Comparison of ENCODE assay signal across 10 cellular contexts in the genomic region with DNA sequence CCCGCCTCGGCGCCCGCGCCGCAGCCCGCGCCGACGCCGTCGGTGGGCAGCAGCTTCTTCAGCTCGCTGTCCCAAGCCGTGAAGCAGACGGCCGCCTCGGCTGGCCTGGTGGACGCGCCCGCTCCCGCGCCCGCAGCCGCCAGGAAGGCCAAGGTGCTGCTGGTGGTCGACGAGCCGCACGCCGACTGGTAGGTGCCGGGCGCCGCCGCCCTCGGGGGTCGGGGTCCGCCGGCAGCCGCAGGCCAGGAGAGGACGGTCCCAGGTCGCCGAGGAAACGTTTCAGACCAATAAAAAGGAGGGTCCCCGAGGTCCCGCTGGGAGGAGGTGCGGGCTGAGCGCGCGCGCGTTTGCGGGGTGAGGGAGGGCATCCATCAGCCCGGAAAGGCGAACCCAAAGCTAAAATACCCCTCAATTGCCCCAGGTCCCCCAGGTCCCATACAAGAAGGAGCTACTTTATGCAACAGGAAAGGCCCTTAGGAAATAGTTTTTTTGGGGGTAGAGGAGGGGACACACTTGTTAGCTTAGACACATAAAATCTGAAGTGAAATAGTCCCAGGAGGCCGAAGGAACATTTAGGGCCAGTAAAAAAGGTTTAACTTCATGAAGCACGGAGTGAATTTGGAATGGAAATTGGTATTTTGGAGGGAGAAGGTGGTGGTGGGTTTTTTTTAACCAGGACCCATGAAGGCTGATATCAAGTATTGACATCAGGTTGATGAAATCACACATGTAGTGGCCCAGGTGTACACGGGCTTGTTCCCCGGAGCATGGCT. TPM values are rescaled to one million over a fixed set of nuclear protein-coding genes. Genes with fewer than 3 reads are reported as not detected.
DNase-seq lines count a peak whose midpoint lies in the region; ATAC-seq, FAIRE-seq and TF ChIP-seq lines count a peak whose summit lies in the region.
"Had no signal": no experiment of that assay in that cellular context is flagged by ENCODE, and none has a peak within 500 bp of the region (broad histone marks: within the 10 kb centered on the region; RNA-seq: fewer than 3 reads in every experiment).

No MANE protein-coding gene starts in this region.

- no peak overlapping the region for H2AK5ac ChIP-seq in H1 (ENCODE audit: low read depth, low read length)
- no peak overlapping the region for H2AK5ac ChIP-seq in trophoblast cell (ENCODE audit: low read length)

- peaks cover 5% of the 10 kb centered on the region for H3K23me2 ChIP-seq in H1 (ENCODE audit: low read depth, low read length)

- H2AFZ ChIP-seq in H1 (ENCODE audit: low read length) (no peak overlapping the region), trophoblast cell (ENCODE audit: insufficient read depth, low read length, poor library complexity) (no peak overlapping the region)

- TF ChIP-seq RAD21 in H1 (IDR thresholded peaks at IDR 0.05 in 1 of 2, conservative IDR thresholded peaks at IDR 0.05 in 1 of 2; ENCODE audit: low read depth in 2 of 2, low read length in 2 of 2) = no peak

- H3K9me3 ChIP-seq in ES-I3 (ENCODE audit: control insufficient read depth, insufficient read depth, low read length) = no peaks in the 10 kb centered on the region
- no peaks in the 10 kb centered on the region for H3K9me3 ChIP-seq in HUES6 (ENCODE audit: control insufficient read depth, insufficient read depth, low read depth, low read length)
- no peaks in the 10 kb centered on the region for H3K9me3 ChIP-seq in H1 (ENCODE audit: insufficient read depth in 2 of 2, low read depth in 1 of 2, low read length in 1 of 2)
- no peaks in the 10 kb centered on the region for H3K9me3 ChIP-seq in trophoblast cell (ENCODE audit: insufficient read depth, low read depth, low read length)

- no peak overlapping the region for H4K12ac ChIP-seq in trophoblast cell (ENCODE audit: low read depth, low read length)

- H2BK120ac ChIP-seq in H1 (replicated peaks; ENCODE audit: low read depth, low read length) (no peak overlapping the region), trophoblast cell (ENCODE audit: insufficient read depth, low read length, poor library complexity) (no peak overlapping the region)

- H3K27me3 ChIP-seq in HUES6 (ENCODE audit: control insufficient read depth, insufficient read depth, low read length) = peaks cover 37% of the 10 kb centered on the region
- peaks cover 0 to 10% (median 6%) of the 10 kb centered on the region in 4 experiments; a peak in 3 of 7 replicates for H3K27me3 ChIP-seq in H1 (replicated peaks in 1 of 4; ENCODE audit: control insufficient read depth in 3 of 4, extremely low read depth in 1 of 4, insufficient read depth in 3 of 4, low read length in 3 of 4)
- H3K27me3 ChIP-seq in trophoblast cell (ENCODE audit: insufficient read depth, low read length) = peaks cover 8% of the 10 kb centered on the region

- no peak overlapping the region for H2BK15ac ChIP-seq in H1 (ENCODE audit: low read length)

- POLR2A ChIA-PET in H1 (lab: Charles Lee; ENCODE audit: partially characterized antibody) = interaction anchor here (1.2 to 1.5 kb wide), 3 partner anchors 10 to 15 kb away, joined by 4 to 10 read pairs (median 6); no protein-coding TSS in a partner anchor

- ATAC-seq in HG03095 (IDR thresholded peaks at IDR 0.05; ENCODE audit: unreplicated experiment) = no peak
- ATAC-seq: GM12878 had no signal

- H3K4me3 ChIP-seq in HUES6 (ENCODE audit: low read depth, low read length) (peak overlapping the region; percentile 92), H1 (ENCODE audit: extremely low read depth in 1 of 4, insufficient read depth in 2 of 4, low read depth in 3 of 4, low read length in 4 of 4) (peak overlapping the region; percentile 52 to 85 (median 72)), trophoblast cell (ENCODE audit: low read depth, low read length) (peak overlapping the region; percentile 78)
- H3K4me3 ChIP-seq: GM12878 had no signal

- H3K56ac ChIP-seq in H1 (replicated peaks; ENCODE audit: insufficient read length, low read depth, low read length) = no peak overlapping the region

- H3K79me1 ChIP-seq in H1 (ENCODE audit: low read depth, low read length) = no peaks in the 10 kb centered on the region
- H3K79me1 ChIP-seq in trophoblast cell (ENCODE audit: low read length) = peaks cover 2% of the 10 kb centered on the region

- H3K23ac ChIP-seq in H1 (ENCODE audit: insufficient read length) = no peak overlapping the region
- H3K23ac ChIP-seq in trophoblast cell (ENCODE audit: low read length) = no peak overlapping the region

- peak in 1 of 2 experiments; percentile 71 for DNase-seq in H1 (ENCODE audit: low read depth in 1 of 2, low spot score in 2 of 2)
- DNase-seq in trophoblast cell = peak in 1 of 2 donors; percentile 8
- no peak for DNase-seq in stimulated activated CD4-positive, alpha-beta T cell treated with anti-CD3 and anti-CD28 coated beads, Interleukin-2, amount 100 ng/mL, for 48 hours
- DNase-seq in NCI-H2029 (lab: John Stamatoyannopoulos, UW) = no peak

- CTCF ChIA-PET in H1 (lab: Charles Lee; ENCODE audit: partially characterized antibody) = interaction anchor here (0.8 to 1.5 kb wide), 2 partner anchors 15 to 41 kb away, joined by 3 read pairs; no protein-coding TSS in a partner anchor

- no peak overlapping the region for H3K18ac ChIP-seq in H1 (ENCODE audit: extremely low read depth, low read length)
- H3K18ac ChIP-seq in trophoblast cell (ENCODE audit: low read length) = no peak overlapping the region

- H3K27ac ChIP-seq in HUES6 (ENCODE audit: low read depth, low read length) = no peak overlapping the region
- H3K27ac ChIP-seq in H1 (ENCODE audit: low read depth, low read length) = no peak overlapping the region
- H3K27ac ChIP-seq in trophoblast cell (ENCODE audit: low read depth, low read length) = no peak overlapping the region

- TF ChIP-seq CTCF in H1 (IDR thresholded peaks at IDR 0.05; ENCODE audit: control extremely low read depth in 1 of 3, insufficient read depth in 1 of 3, low read depth in 1 of 3, low read length in 3 of 3) = no peak

- H2BK20ac ChIP-seq in H1 (ENCODE audit: low read length) = no peak overlapping the region

- H3K4me1 ChIP-seq in ES-I3 (ENCODE audit: insufficient read depth, low read length) (peaks cover 5% of the 10 kb centered on the region; the same call in 1 of the 2 replicates), HUES6 (ENCODE audit: control insufficient read depth, insufficient read depth, low read length) (peaks cover 30% of the 10 kb centered on the region), H1 (replicated peaks in 1 of 4; ENCODE audit: control insufficient read depth in 3 of 4, insufficient read depth in 4 of 4, low read length in 3 of 4) (peaks cover 0 to 16% (median 12%) of the 10 kb centered on the region in 4 experiments; a peak in 6 of 7 replicates), trophoblast cell (ENCODE audit: control insufficient read depth in 1 of 2, insufficient read depth in 2 of 2, low read length in 2 of 2) (peaks cover 3 to 6% of the 10 kb centered on the region in 2 experiments)

- H3K79me2 ChIP-seq in H1 (ENCODE audit: control insufficient read depth in 1 of 2, insufficient read depth in 2 of 2, low read length in 2 of 2) (no peaks in the 10 kb centered on the region; a peak in 1 of 4 replicates), trophoblast cell (ENCODE audit: control insufficient read depth, insufficient read depth, low read length, poor library complexity) (no peaks in the 10 kb centered on the region)

- H2BK5ac ChIP-seq in H1 (ENCODE audit: low read depth, low read length) = no peak overlapping the region
- H2BK5ac ChIP-seq in trophoblast cell (ENCODE audit: low read depth, low read length, poor library complexity) = no peak overlapping the region

- WGBS in H1 (ENCODE audit: extremely low coverage in 1 of 2, insufficient coverage in 1 of 2, insufficient read length in 1 of 2, insufficient replicate concordance in 2 of 2, low coverage in 1 of 2, low lambda C conversion rate in 2 of 2, missing lambda C conversion rate in 1 of 2), 2 experiments = 7% methylated on average over 41 of the region's 57 CpGs; no CpG with 5 or more reads in 1 of the 2 experiments
- WGBS in trophoblast cell (ENCODE audit: extremely low coverage, insufficient coverage, insufficient read length) = 90% methylated on average over 1 of the region's 57 CpGs

- no peaks in the 10 kb centered on the region for H4K20me1 ChIP-seq in H1 (replicated peaks in 1 of 2; ENCODE audit: control insufficient read depth in 1 of 2, insufficient read depth in 2 of 2, low read length in 2 of 2)

- no peak overlapping the region for H4K5ac ChIP-seq in H1 (ENCODE audit: insufficient read length, low read depth, low read length)

- H3K4me2 ChIP-seq in H1 (ENCODE audit: insufficient read depth in 1 of 2, low read depth in 2 of 2, low read length in 2 of 2) (peak overlapping the region; percentile 76 to 96), trophoblast cell (ENCODE audit: low read length) (peak overlapping the region; percentile 66)

- H2BK12ac ChIP-seq in H1 (ENCODE audit: low read depth, low read length) (no peak overlapping the region), trophoblast cell (ENCODE audit: low read length) (no peak overlapping the region)

- H4K8ac ChIP-seq in H1 (ENCODE audit: extremely low read depth, insufficient read depth, low read length) (no peak overlapping the region), trophoblast cell (ENCODE audit: low read depth, low read length) (peak overlapping the region; percentile 43)

- H3K36me3 ChIP-seq in ES-I3 (ENCODE audit: insufficient read depth, low read length) (no peaks in the 10 kb centered on the region), HUES6 (ENCODE audit: control insufficient read depth, insufficient read depth, low read length) (no peaks in the 10 kb centered on the region), H1 (ENCODE audit: control insufficient read depth in 2 of 4, insufficient read depth in 4 of 4, low read length in 3 of 4) (no peaks in the 10 kb centered on the region), trophoblast cell (ENCODE audit: control insufficient read depth in 1 of 2, insufficient read depth in 2 of 2, low read length in 2 of 2) (no peaks in the 10 kb centered on the region)

- H4K91ac ChIP-seq in H1 (replicated peaks; ENCODE audit: insufficient read length, low read length) (no peak overlapping the region), trophoblast cell (ENCODE audit: low read depth, low read length) (no peak overlapping the region)

- TF ChIP-seq EP300 in H1 (IDR thresholded peaks at IDR 0.05; ENCODE audit: borderline replicate concordance in 1 of 2, low read depth in 2 of 2, low read length in 2 of 2) = no peak

- TF ChIP-seq POLR2A in H1 (IDR thresholded peaks at IDR 0.05; ENCODE audit: control extremely low read depth in 1 of 2, low read depth in 2 of 2, low read length in 2 of 2) = no peak

- H3K4ac ChIP-seq in H1 (replicated peaks; ENCODE audit: insufficient read length, low read depth, low read length) (no peak overlapping the region), trophoblast cell (ENCODE audit: low read depth, low read length) (no peak overlapping the region)

- no peak for FAIRE-seq in H1 (lab: Jason Lieb, UNC)
- FAIRE-seq: GM12878, K562 had no signal

- H3K9ac ChIP-seq in ES-I3 (ENCODE audit: low read depth, low read length) (peak overlapping the region; percentile 85), HUES6 (ENCODE audit: low read length) (no peak overlapping the region), H1 (replicated peaks in 1 of 4; ENCODE audit: extremely low read depth in 1 of 4, low read depth in 3 of 4, low read length in 3 of 4) (peak overlapping the region in 3 of 4 experiments; percentile 37 to 94 (median 38); a peak in 4 of 7 replicates), trophoblast cell (ENCODE audit: low read length) (no peak overlapping the region)

- H3K14ac ChIP-seq in H1 (ENCODE audit: insufficient read length) (no peak overlapping the region), trophoblast cell (ENCODE audit: low read length) (no peak overlapping the region)

RNA-seq across cellular contexts. Expression of a gene that starts 0.7 kb away (rescaled TPM):
- total RNA-seq in H1 (2021; fragmentation: NEBNext Ultra II Directional; extraction: Animal tissue kit (Norgen Biotek cat#: 25700)) = 9.3 TPM in 2 replicates
- 6.4 and 7.0 TPM in 2 replicates for polyA plus RNA-seq in H1 (2011; rRNA removed)
- 2.6 TPM for polyA plus RNA-seq in H1 (2011; cell fraction: cytosol; rRNA removed)
- polyA plus RNA-seq in H1 (2011; cell fraction: nucleus; rRNA removed) = 8.9 TPM
- polyA plus RNA-seq in H1 (2012, experiment 1 of 2) = 5.1 to 6.2 TPM (median 5.6 TPM) in 4 replicates
- 4.4 TPM for polyA plus RNA-seq in H1 (2012, experiment 2 of 2)
- polyA plus RNA-seq in H1 (2013, experiment 1 of 2) = 4.6 TPM
- 4.5 TPM for polyA plus RNA-seq in H1 (2013, experiment 2 of 2)
- 15.1 and 17.0 TPM in 2 replicates for polyA minus RNA-seq in H1 (2011; rRNA and poly(A)+ RNA removed)
- polyA minus RNA-seq in H1 (2011; cell fraction: cytosol; rRNA and poly(A)+ RNA removed) = 7.2 TPM
- 18.1 TPM for polyA minus RNA-seq in H1 (2011; cell fraction: nucleus; rRNA and poly(A)+ RNA removed)
- polyA plus RNA-seq in trophoblast cell (2013) = 2.0 and 2.3 TPM in 2 replicates
- total RNA-seq: GM12878, myocyte had no signal

Comparison
In these comparisons a context has a peak if more than half of its experiments do, and no peak if none do; other contexts are left out.
1. H3K9ac ChIP-seq: peak in ES-I3 (single experiment) and H1 (3 of 4); none in HUES6 (single experiment) and trophoblast cell (single experiment).
2. Peak in every context shown above with its lines, with median percentiles within 50 percentile points of each other: H3K4me3 ChIP-seq.